In genomic region chr12:67630373-67631088, GRCh38 we compare ENCODE assay signal across 8 cellular contexts. TPM values are rescaled to one million over a fixed set of nuclear protein-coding genes. Genes with fewer than 3 reads are reported as not detected.
DNase-seq lines count a peak whose midpoint lies in the region; ATAC-seq lines count a peak whose summit lies in the region.

No MANE protein-coding gene starts in this region.

- DNase-seq in MV-4-11 (lab: John Stamatoyannopoulos, UW) (peak; percentile 84), germinal center (ENCODE audit: low spot score) (peak; percentile 73), AG08395 (ENCODE audit: low spot score) (no peak), amniotic stem cell (lab: John Stamatoyannopoulos, UW) (no peak)
- DNase-seq in activated CD8-positive, alpha-beta T cell treated with anti-CD3 and anti-CD28 coated beads, Interleukin-2, amount 10 ng/mL, durations not matched to agents 7 days and 5 days, result peak; percentile 94
- DNase-seq in stimulated activated CD4-positive, alpha-beta T cell treated with anti-CD3 and anti-CD28 coated beads, Interleukin-2, amount 100 ng/mL, for 48 hours, result peak; percentile 41 to 51

- peak overlapping the region; percentile 93 for H3K27ac Mint-ChIP-seq in activated CD8-positive, alpha-beta T cell treated with anti-CD3 and anti-CD28 coated beads, Interleukin-2, amount 10 ng/mL, durations not matched to agents 7 days and 5 days

- H3K27me3 Mint-ChIP-seq in activated CD8-positive, alpha-beta T cell treated with anti-CD3 and anti-CD28 coated beads, Interleukin-2, amount 10 ng/mL, durations not matched to agents 7 days and 5 days (ENCODE audit: low read depth), result peaks cover 2% of the 10 kb centered on the region

- peaks cover 27% of the 10 kb centered on the region for H3K36me3 Mint-ChIP-seq in activated CD8-positive, alpha-beta T cell treated with anti-CD3 and anti-CD28 coated beads, Interleukin-2, amount 10 ng/mL, durations not matched to agents 7 days and 5 days (ENCODE audit: low read depth)

- POLR2A ChIA-PET in activated CD8-positive, alpha-beta T cell treated with anti-CD3 and anti-CD28 coated beads, Interleukin-2, amount 10 ng/mL, durations not matched to agents 7 days and 5 days (lab: Charles Lee), result interaction anchor here (0.8 to 2.1 kb wide), 6 partner anchors 8 to 147 kb away, joined by 3 to 29 read pairs (median 6); partner anchors contain the start of gene DYRK2

- peaks cover 15% of the 10 kb centered on the region for H3K9me3 Mint-ChIP-seq in activated CD8-positive, alpha-beta T cell treated with anti-CD3 and anti-CD28 coated beads, Interleukin-2, amount 10 ng/mL, durations not matched to agents 7 days and 5 days (ENCODE audit: insufficient read depth)

- peaks cover 62% of the 10 kb centered on the region for H3K4me1 Mint-ChIP-seq in activated CD8-positive, alpha-beta T cell treated with anti-CD3 and anti-CD28 coated beads, Interleukin-2, amount 10 ng/mL, durations not matched to agents 7 days and 5 days (ENCODE audit: low read depth)

- ATAC-seq in GM18499 (IDR thresholded peaks at IDR 0.05; ENCODE audit: insufficient read depth, unreplicated experiment) (peak; percentile 91), HG02571 (IDR thresholded peaks at IDR 0.05; ENCODE audit: unreplicated experiment) (peak; percentile 98)
- ATAC-seq in activated CD8-positive, alpha-beta T cell treated with anti-CD3 and anti-CD28 coated beads, Interleukin-2, amount 10 ng/mL, durations not matched to agents 7 days and 5 days, result peak; percentile 99

- H3K4me3 Mint-ChIP-seq in activated CD8-positive, alpha-beta T cell treated with anti-CD3 and anti-CD28 coated beads, Interleukin-2, amount 10 ng/mL, durations not matched to agents 7 days and 5 days, result peak overlapping the region; percentile 45

- CTCF ChIA-PET in activated CD8-positive, alpha-beta T cell treated with anti-CD3 and anti-CD28 coated beads, Interleukin-2, amount 10 ng/mL, durations not matched to agents 7 days and 5 days (lab: Charles Lee), result interaction anchor here (0.9 to 1.7 kb wide), 15 partner anchors 10 to 312 kb away, joined by 3 to 13 read pairs (median 3); partner anchors contain the start of gene DYRK2

RNA-seq across cellular contexts. Expression of gene DYRK2, which starts 18.0 kb away (rescaled TPM):
- 10 to 100 TPM; 72.9 to 73.1 TPM for total RNA-seq in activated CD8-positive, alpha-beta T cell treated with anti-CD3 and anti-CD28 coated beads, Interleukin-2, amount 10 ng/mL, durations not matched to agents 7 days and 5 days

Comparison
In these comparisons a context has a peak if more than half of its experiments do, and no peak if none do; other contexts are left out.
1. DNase-seq: peak in MV-4-11 (single experiment), activated CD8-positive, alpha-beta T cell treated with anti-CD3 and anti-CD28 coated beads, Interleukin-2, amount 10 ng/mL, durations not matched to agents 7 days and 5 days (single experiment), germinal center (single experiment) and stimulated activated CD4-positive, alpha-beta T cell treated with anti-CD3 and anti-CD28 coated beads, Interleukin-2, amount 100 ng/mL, for 48 hours (2 of 2); none in AG08395 (single experiment) and amniotic stem cell (single experiment).
2. Peak in every context shown above with its lines, with median percentiles within 50 percentile points of each other: ATAC-seq.